In genomic region chr13:40770934-40771618, GRCh38 we compare ENCODE assay signal across 1 cellular context.
TF ChIP-seq lines count a peak whose summit lies in the region.

Gene MRPS31 (minus strand): TSS chr13:40771190. CDS start chr13:40771136, 54 bp downstream.

TF ChIP-seq in HepG2, 621 proteins besides CTCF, POLR2A, EP300 and RAD21 (continued from another document and continues in another):
- TF ChIP-seq ZNF558 (CRISPR knock-in tag; IDR thresholded peaks at IDR 0.05; ENCODE audit: borderline replicate concordance): 0 out of 2 replicates have a peak, but pooled peaks have one; percentile 31
- no peak for TF ChIP-seq PCBP2 (optimal IDR thresholded peaks at IDR 0.05; ENCODE audit: low read depth, low read length, poor library complexity, severe bottlenecking)
- TF ChIP-seq SPEN (CRISPR knock-in tag; IDR thresholded peaks at IDR 0.05; ENCODE audit: low read depth): peak; percentile 98
- peak; percentile 65; the same call in 1 of the 2 replicates for TF ChIP-seq FOXC1 (CRISPR knock-in tag; IDR thresholded peaks at IDR 0.05; ENCODE audit: borderline replicate concordance)
- TF ChIP-seq KDM1A (CRISPR knock-in tag; IDR thresholded peaks at IDR 0.05): 0 out of 2 replicates have a peak, but pooled peaks have one; percentile 51
- peak; percentile 94; the same call in 1 of the 2 replicates for TF ChIP-seq THRA (CRISPR knock-in tag; IDR thresholded peaks at IDR 0.05; ENCODE audit: borderline replicate concordance)
- peak; percentile 85 for TF ChIP-seq FOXA3 (CRISPR knock-in tag; IDR thresholded peaks at IDR 0.05)
- TF ChIP-seq ELF3 (CRISPR knock-in tag; IDR thresholded peaks at IDR 0.05): peak; percentile 86
- TF ChIP-seq FOXJ3 (CRISPR knock-in tag; IDR thresholded peaks at IDR 0.05; ENCODE audit: borderline replicate concordance): peak; percentile 77
- peak; percentile 92; the same call in 1 of the 2 replicates for TF ChIP-seq ETV6 (CRISPR knock-in tag; conservative IDR thresholded peaks at IDR 0.05)
- no peak for TF ChIP-seq ZNF180 (CRISPR knock-in tag; IDR thresholded peaks at IDR 0.05; ENCODE audit: borderline replicate concordance, low read depth)
- no peak for TF ChIP-seq ZNF30 (CRISPR knock-in tag; IDR thresholded peaks at IDR 0.05)
- TF ChIP-seq STAT6 (CRISPR knock-in tag; IDR thresholded peaks at IDR 0.05; ENCODE audit: borderline replicate concordance): peak; percentile 75; the same call in 1 of the 2 replicates
- TF ChIP-seq ZSCAN21 (CRISPR knock-in tag; IDR thresholded peaks at IDR 0.05; ENCODE audit: borderline replicate concordance): peak; percentile 96
- peak; percentile 92; the same call in 1 of the 2 replicates for TF ChIP-seq KLF12 (CRISPR knock-in tag; IDR thresholded peaks at IDR 0.05; ENCODE audit: borderline replicate concordance)
- peak; percentile 85 for TF ChIP-seq ZFX (CRISPR knock-in tag; IDR thresholded peaks at IDR 0.05; ENCODE audit: low read depth)
- no peak for TF ChIP-seq PRMT3 (CRISPR knock-in tag; IDR thresholded peaks at IDR 0.05; ENCODE audit: borderline replicate concordance, low read depth)
- TF ChIP-seq GRHL1 (CRISPR knock-in tag; conservative IDR thresholded peaks at IDR 0.05): no peak
- no peak for TF ChIP-seq ZNF841 (CRISPR knock-in tag; IDR thresholded peaks at IDR 0.05; ENCODE audit: borderline replicate concordance)
- no peak for TF ChIP-seq ZFP36 (IDR thresholded peaks at IDR 0.05; ENCODE audit: borderline replicate concordance, low read depth, low read length, partially characterized antibody)
- TF ChIP-seq ZNF530 (CRISPR knock-in tag; IDR thresholded peaks at IDR 0.05; ENCODE audit: low read depth): no peak
- TF ChIP-seq RARG (CRISPR knock-in tag; IDR thresholded peaks at IDR 0.05; ENCODE audit: low read depth): no peak
- TF ChIP-seq SNAPC4 (CRISPR knock-in tag; IDR thresholded peaks at IDR 0.05): peak; percentile 73
- no peak for TF ChIP-seq NONO (IDR thresholded peaks at IDR 0.05)
- TF ChIP-seq NONO (CRISPR knock-in tag; conservative IDR thresholded peaks at IDR 0.05): peak; percentile 98
- TF ChIP-seq ZNF772 (CRISPR knock-in tag; IDR thresholded peaks at IDR 0.05): peak; percentile 94
- no peak for TF ChIP-seq ARID3A (IDR thresholded peaks at IDR 0.05; ENCODE audit: low read depth, low read length)
- TF ChIP-seq KLF16 (CRISPR knock-in tag; IDR thresholded peaks at IDR 0.05): peak in 1 of 2 experiments; percentile 95; a peak in 2 of 4 replicates
- TF ChIP-seq HES4 (CRISPR knock-in tag; IDR thresholded peaks at IDR 0.05; ENCODE audit: borderline replicate concordance): no peak
- 0 out of 2 replicates have a peak, but pooled peaks have one; percentile 59 for TF ChIP-seq ELF4 (CRISPR knock-in tag; IDR thresholded peaks at IDR 0.05; ENCODE audit: borderline replicate concordance)
- TF ChIP-seq AGO2 (optimal IDR thresholded peaks at IDR 0.05; ENCODE audit: low read depth, low read length): no peak
- no peak for TF ChIP-seq ZKSCAN8 (CRISPR knock-in tag; IDR thresholded peaks at IDR 0.05; ENCODE audit: borderline replicate concordance)
- TF ChIP-seq FUBP1 (CRISPR knock-in tag; IDR thresholded peaks at IDR 0.05; ENCODE audit: borderline replicate concordance): no peak
- TF ChIP-seq ZNF780A (CRISPR knock-in tag; IDR thresholded peaks at IDR 0.05): no peak
- TF ChIP-seq ZNF383 (CRISPR knock-in tag; IDR thresholded peaks at IDR 0.05; ENCODE audit: borderline replicate concordance): peak; percentile 88; the same call in 1 of the 2 replicates
- TF ChIP-seq NKX3-1 (CRISPR knock-in tag; IDR thresholded peaks at IDR 0.05): peak; percentile 43; the same call in 1 of the 2 replicates
- peak; percentile 29; the same call in 1 of the 2 replicates for TF ChIP-seq TCF7 (IDR thresholded peaks at IDR 0.05; ENCODE audit: low read depth)
- TF ChIP-seq TFE3 (CRISPR knock-in tag; IDR thresholded peaks at IDR 0.05): peak; percentile 39
- TF ChIP-seq BCL6 (CRISPR knock-in tag; IDR thresholded peaks at IDR 0.05): peak; percentile 77
- peak; percentile 91 for TF ChIP-seq MEIS2 (CRISPR knock-in tag; IDR thresholded peaks at IDR 0.05)
- peak; percentile 90 for TF ChIP-seq GATAD2A (CRISPR knock-in tag; IDR thresholded peaks at IDR 0.05)
- no peak for TF ChIP-seq HOXA7 (CRISPR knock-in tag; IDR thresholded peaks at IDR 0.05)
- no peak for TF ChIP-seq ZSCAN29 (CRISPR knock-in tag; conservative IDR thresholded peaks at IDR 0.05)
- TF ChIP-seq ZNF256 (CRISPR knock-in tag; conservative IDR thresholded peaks at IDR 0.05): peak; percentile 49; the same call in 1 of the 2 replicates
- TF ChIP-seq KLF13 (CRISPR knock-in tag; IDR thresholded peaks at IDR 0.05): no peak
- TF ChIP-seq ZNF576 (CRISPR knock-in tag; IDR thresholded peaks at IDR 0.05): no peak
- peak; percentile 74; the same call in 1 of the 2 replicates for TF ChIP-seq LBX2 (CRISPR knock-in tag; IDR thresholded peaks at IDR 0.05; ENCODE audit: borderline replicate concordance)
- TF ChIP-seq ZNF33B (CRISPR knock-in tag; IDR thresholded peaks at IDR 0.05): peak; percentile 89
- TF ChIP-seq PHF20 (CRISPR knock-in tag; IDR thresholded peaks at IDR 0.05): peak; percentile 98
- peak; percentile 89 for TF ChIP-seq ISL2 (CRISPR knock-in tag; IDR thresholded peaks at IDR 0.05)
- TF ChIP-seq ARID2 (CRISPR knock-in tag; IDR thresholded peaks at IDR 0.05; ENCODE audit: borderline replicate concordance): no peak
- no peak for TF ChIP-seq RBM22 (optimal IDR thresholded peaks at IDR 0.05; ENCODE audit: low read length)
